ENCODE assay signal across 12 cellular contexts in the genomic region with DNA sequence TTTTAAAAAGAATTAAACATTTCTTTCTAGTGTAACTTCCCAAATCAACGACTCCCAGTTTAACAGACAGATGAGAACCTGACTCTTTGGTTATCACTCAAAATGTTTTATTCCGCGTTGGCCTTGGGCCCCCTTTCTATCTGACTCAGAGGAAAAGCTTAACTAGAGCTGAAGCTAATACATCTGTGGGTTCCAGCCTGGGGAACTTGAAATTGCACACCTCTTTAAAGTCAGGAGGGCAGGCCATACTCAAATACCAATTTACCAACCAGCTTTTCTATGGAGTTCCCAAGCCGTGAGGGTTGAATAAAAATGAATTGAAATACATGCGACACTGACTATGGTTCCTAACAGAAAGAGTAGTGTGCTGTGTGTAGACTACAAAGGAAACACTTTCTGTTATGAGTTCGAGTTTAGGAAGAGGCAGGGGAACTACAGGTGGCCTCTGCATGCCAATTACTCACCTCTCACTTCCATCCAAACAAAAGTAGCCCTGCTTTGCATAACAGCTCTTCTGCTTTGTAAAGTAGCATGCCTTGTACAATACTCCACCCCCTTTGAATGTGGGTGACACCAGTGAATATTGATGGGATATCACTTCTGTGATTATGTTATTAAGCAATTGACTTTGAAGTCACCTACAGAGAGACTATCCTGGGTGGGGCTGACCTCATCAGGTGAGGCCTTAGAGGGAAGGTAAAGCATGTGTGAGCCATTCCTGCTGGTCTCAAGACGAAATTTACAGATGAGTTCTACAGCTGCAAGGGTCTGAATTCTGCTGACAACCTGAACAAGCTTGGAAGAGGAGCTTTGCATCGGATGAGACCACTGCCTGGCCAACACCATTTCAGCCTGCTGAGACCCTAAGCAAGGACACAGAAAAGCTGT.
DNase-seq lines count a peak whose midpoint lies in the region; ATAC-seq and TF ChIP-seq lines count a peak whose summit lies in the region.
"Had no signal": no experiment of that assay in that cellular context is flagged by ENCODE, and none has a peak within 500 bp of the region (broad histone marks: within the 10 kb centered on the region; RNA-seq: fewer than 3 reads in every experiment).

No MANE protein-coding gene starts in this region.

- ATAC-seq in GM18508 (IDR thresholded peaks at IDR 0.05; ENCODE audit: insufficient read depth, unreplicated experiment) (peak; percentile 96), HG02885 (IDR thresholded peaks at IDR 0.05; ENCODE audit: poor library complexity, unreplicated experiment) (peak; percentile 91), HG03575 (IDR thresholded peaks at IDR 0.05; ENCODE audit: extremely low read depth, insufficient number of reproducible peaks, low FRiP score, unreplicated experiment) (peak; percentile 68), HG03457 (IDR thresholded peaks at IDR 0.05; ENCODE audit: unreplicated experiment) (no peak)
- ATAC-seq: esophagus mucosa had no signal

- TF ChIP-seq CTCF in GM20000 (IDR thresholded peaks at IDR 0.05; ENCODE audit: extremely low read depth, missing control alignments), result no peak

- DNase-seq in GM20000 (ENCODE audit: low spot score), result peak; percentile 34
- DNase-seq in dermis blood vessel endothelial cell, result no peak
- DNase-seq in cerebellum (ENCODE audit: low spot score), result no peak
- no peak for DNase-seq in activated gamma-delta T cell treated with Interleukin-2 at 50 U/mL for 16 hours
- DNase-seq: cerebellar nuclear complex, EL, NCI-H187 had no signal
